Comparison of ENCODE assay signal across 13 cellular contexts in genomic region chr1:25785321-25786067, GRCh38.
"Had no signal": no experiment of that assay in that cellular context is flagged by ENCODE, and none has a peak within 500 bp of the region (broad histone marks: within the 10 kb centered on the region; RNA-seq: fewer than 3 reads in every experiment).

No MANE protein-coding gene starts in this region.

- H3K4me1 Mint-ChIP-seq: activated CD4-positive, alpha-beta memory T cell treated with anti-CD3 and anti-CD28 coated beads, Interleukin-2, amount 10 ng/mL, durations not matched to agents 7 days and 5 days; activated naive CD4-positive, alpha-beta T cell treated with anti-CD3 and anti-CD28 coated beads, Interleukin-2, amount 50 U/mL, for 24 hours had no signal

- H3K9me3 ChIP-seq: spleen, thyroid gland had no signal

- ATAC-seq: effector memory CD8-positive, alpha-beta T cell had no signal

- DNase-seq: activated CD4-positive, alpha-beta memory T cell treated with anti-CD3 and anti-CD28 coated beads, Interleukin-2, amount 10 ng/mL, durations not matched to agents 7 days and 5 days; activated effector memory CD4-positive, alpha-beta T cell treated with anti-CD3 and anti-CD28 coated beads, Interleukin-2, amount 50 U/mL, for 16 hours; activated T-cell treated with anti-CD3 and anti-CD28 coated beads, Interleukin-2, amount 50 U/mL, for 48 hours; amygdala; effector memory CD8-positive, alpha-beta T cell; islet precursor cell; mesendoderm; spleen; thyroid gland had no signal

- H3K9me3 Mint-ChIP-seq: activated CD4-positive, alpha-beta memory T cell treated with anti-CD3 and anti-CD28 coated beads, Interleukin-2, amount 10 ng/mL, durations not matched to agents 7 days and 5 days; activated naive CD4-positive, alpha-beta T cell treated with anti-CD3 and anti-CD28 coated beads, Interleukin-2, amount 50 U/mL, for 24 hours; dendritic cell treated with granulocyte-macrophage colony-stimulating factor and Interleukin-4, amounts not matched to agents 40 ng/mL and 50 ng/mL, for 4 days; effector memory CD8-positive, alpha-beta T cell had no signal

- H3K27me3 ChIP-seq: spleen, thyroid gland had no signal

- FAIRE-seq: frontal cortex had no signal

- H3K27ac Mint-ChIP-seq: activated CD4-positive, alpha-beta memory T cell treated with anti-CD3 and anti-CD28 coated beads, Interleukin-2, amount 10 ng/mL, durations not matched to agents 7 days and 5 days; dendritic cell treated with granulocyte-macrophage colony-stimulating factor and Interleukin-4, amounts not matched to agents 40 ng/mL and 50 ng/mL, for 4 days had no signal

- H3K4me3 ChIP-seq: spleen, thyroid gland had no signal

- H3K27ac ChIP-seq: epithelial cell of prostate, spleen, thyroid gland had no signal

- H3K4me1 ChIP-seq: thyroid gland had no signal

- H3K4me3 Mint-ChIP-seq: activated CD4-positive, alpha-beta memory T cell treated with anti-CD3 and anti-CD28 coated beads, Interleukin-2, amount 10 ng/mL, durations not matched to agents 7 days and 5 days; activated naive CD4-positive, alpha-beta T cell treated with anti-CD3 and anti-CD28 coated beads, Interleukin-2, amount 50 U/mL, for 24 hours; dendritic cell treated with granulocyte-macrophage colony-stimulating factor and Interleukin-4, amounts not matched to agents 40 ng/mL and 50 ng/mL, for 4 days; effector memory CD8-positive, alpha-beta T cell had no signal

- H3K27me3 Mint-ChIP-seq: activated CD4-positive, alpha-beta memory T cell treated with anti-CD3 and anti-CD28 coated beads, Interleukin-2, amount 10 ng/mL, durations not matched to agents 7 days and 5 days; activated naive CD4-positive, alpha-beta T cell treated with anti-CD3 and anti-CD28 coated beads, Interleukin-2, amount 50 U/mL, for 24 hours; dendritic cell treated with granulocyte-macrophage colony-stimulating factor and Interleukin-4, amounts not matched to agents 40 ng/mL and 50 ng/mL, for 4 days; effector memory CD8-positive, alpha-beta T cell had no signal
